ENCODE assay signal across 1 cellular context in the genomic region with DNA sequence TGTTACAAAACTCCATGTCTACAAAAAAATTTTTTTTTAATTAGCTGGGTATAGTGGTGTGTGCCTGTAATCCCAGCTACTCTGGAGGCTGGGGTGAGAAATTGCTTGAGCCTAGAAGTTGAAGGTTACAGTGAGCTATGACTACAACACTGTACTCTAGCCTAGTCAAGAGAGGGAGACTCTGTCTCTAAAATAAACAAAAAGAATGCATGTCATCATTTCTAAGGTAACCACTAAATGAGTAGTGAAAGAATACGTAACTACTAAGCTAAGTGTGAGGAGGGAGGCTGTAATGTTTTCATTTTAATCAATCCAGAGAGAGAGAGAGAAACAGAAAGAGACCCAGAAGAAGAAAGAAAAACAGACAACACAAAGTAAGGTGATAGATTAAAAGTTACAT.
TF ChIP-seq lines count a peak whose summit lies in the region.

No MANE protein-coding gene starts in this region.

TF ChIP-seq in GM12878, 131 proteins besides CTCF, POLR2A, EP300 and RAD21:
- TF ChIP-seq CHD1 (IDR thresholded peaks at IDR 0.05; ENCODE audit: low read depth, low read length) (no peak), CBX3 (IDR thresholded peaks at IDR 0.05; ENCODE audit: borderline replicate concordance, low read depth) (no peak), HDAC6 (IDR thresholded peaks at IDR 0.05; ENCODE audit: unreplicated experiment) (no peak), MTA2 (IDR thresholded peaks at IDR 0.05; ENCODE audit: low read depth) (no peak)
- TF ChIP-seq, protein P1, sequence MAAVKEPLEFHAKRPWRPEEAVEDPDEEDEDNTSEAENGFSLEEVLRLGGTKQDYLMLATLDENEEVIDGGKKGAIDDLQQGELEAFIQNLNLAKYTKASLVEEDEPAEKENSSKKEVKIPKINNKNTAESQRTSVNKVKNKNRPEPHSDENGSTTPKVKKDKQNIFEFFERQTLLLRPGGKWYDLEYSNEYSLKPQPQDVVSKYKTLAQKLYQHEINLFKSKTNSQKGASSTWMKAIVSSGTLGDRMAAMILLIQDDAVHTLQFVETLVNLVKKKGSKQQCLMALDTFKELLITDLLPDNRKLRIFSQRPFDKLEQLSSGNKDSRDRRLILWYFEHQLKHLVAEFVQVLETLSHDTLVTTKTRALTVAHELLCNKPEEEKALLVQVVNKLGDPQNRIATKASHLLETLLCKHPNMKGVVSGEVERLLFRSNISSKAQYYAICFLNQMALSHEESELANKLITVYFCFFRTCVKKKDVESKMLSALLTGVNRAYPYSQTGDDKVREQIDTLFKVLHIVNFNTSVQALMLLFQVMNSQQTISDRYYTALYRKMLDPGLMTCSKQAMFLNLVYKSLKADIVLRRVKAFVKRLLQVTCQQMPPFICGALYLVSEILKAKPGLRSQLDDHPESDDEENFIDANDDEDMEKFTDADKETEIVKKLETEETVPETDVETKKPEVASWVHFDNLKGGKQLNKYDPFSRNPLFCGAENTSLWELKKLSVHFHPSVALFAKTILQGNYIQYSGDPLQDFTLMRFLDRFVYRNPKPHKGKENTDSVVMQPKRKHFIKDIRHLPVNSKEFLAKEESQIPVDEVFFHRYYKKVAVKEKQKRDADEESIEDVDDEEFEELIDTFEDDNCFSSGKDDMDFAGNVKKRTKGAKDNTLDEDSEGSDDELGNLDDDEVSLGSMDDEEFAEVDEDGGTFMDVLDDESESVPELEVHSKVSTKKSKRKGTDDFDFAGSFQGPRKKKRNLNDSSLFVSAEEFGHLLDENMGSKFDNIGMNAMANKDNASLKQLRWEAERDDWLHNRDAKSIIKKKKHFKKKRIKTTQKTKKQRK (IDR thresholded peaks at IDR 0.05; ENCODE audit: low read depth, low read length): no peak
